In genomic region chr19:5314907-5315298, GRCh38 we compare ENCODE assay signal across 2 cellular contexts.
TF ChIP-seq lines count a peak whose summit lies in the region.

No MANE protein-coding gene starts in this region.

TF ChIP-seq in GM12891, 5 proteins besides CTCF, POLR2A, EP300 and RAD21:
- TF ChIP-seq TAF1 (IDR thresholded peaks at IDR 0.05; ENCODE audit: low read depth, low read length) (no peak), POU2F2 (IDR thresholded peaks at IDR 0.05; ENCODE audit: low read depth, low read length) (no peak), SPI1 (IDR thresholded peaks at IDR 0.05; ENCODE audit: low read depth, low read length) (no peak), PAX5 (IDR thresholded peaks at IDR 0.05; ENCODE audit: insufficient read depth, low read length, severe bottlenecking) (no peak), POLR2AphosphoS5 (IDR thresholded peaks at IDR 0.05; ENCODE audit: low read depth, low read length) (no peak)
TF ChIP-seq in GM12891: peak in this region for 0.

TF ChIP-seq in IMR-90, 13 proteins besides CTCF, POLR2A, EP300 and RAD21:
- TF ChIP-seq MAZ (IDR thresholded peaks at IDR 0.05; ENCODE audit: borderline replicate concordance, low read depth, low read length) (no peak), MAFK (IDR thresholded peaks at IDR 0.05; ENCODE audit: low read depth, low read length) (no peak), ELK1 (IDR thresholded peaks at IDR 0.05; ENCODE audit: borderline replicate concordance, low read depth, low read length) (no peak), NFE2L2 (IDR thresholded peaks at IDR 0.05; ENCODE audit: low read depth, low read length) (no peak), USF2 (IDR thresholded peaks at IDR 0.05; ENCODE audit: low read depth, low read length) (no peak), FOS (IDR thresholded peaks at IDR 0.05; ENCODE audit: low read depth, low read length) (no peak), BHLHE40 (IDR thresholded peaks at IDR 0.05; ENCODE audit: low read depth, low read length) (no peak), CEBPB (IDR thresholded peaks at IDR 0.05; ENCODE audit: low read depth, low read length) (no peak), SMC3 (IDR thresholded peaks at IDR 0.05; ENCODE audit: low read depth, low read length) (no peak), RCOR1 (IDR thresholded peaks at IDR 0.05; ENCODE audit: insufficient replicate concordance, low read length) (no peak), RFX5 (IDR thresholded peaks at IDR 0.05; ENCODE audit: low read depth, low read length) (no peak), CHD1 (IDR thresholded peaks at IDR 0.05; ENCODE audit: low read depth, low read length) (no peak), MXI1 (IDR thresholded peaks at IDR 0.05; ENCODE audit: borderline replicate concordance, low read depth, low read length) (no peak)
TF ChIP-seq in IMR-90: peak in this region for 0.
